11 cellular contexts compared by ENCODE assay signal in the genomic region with DNA sequence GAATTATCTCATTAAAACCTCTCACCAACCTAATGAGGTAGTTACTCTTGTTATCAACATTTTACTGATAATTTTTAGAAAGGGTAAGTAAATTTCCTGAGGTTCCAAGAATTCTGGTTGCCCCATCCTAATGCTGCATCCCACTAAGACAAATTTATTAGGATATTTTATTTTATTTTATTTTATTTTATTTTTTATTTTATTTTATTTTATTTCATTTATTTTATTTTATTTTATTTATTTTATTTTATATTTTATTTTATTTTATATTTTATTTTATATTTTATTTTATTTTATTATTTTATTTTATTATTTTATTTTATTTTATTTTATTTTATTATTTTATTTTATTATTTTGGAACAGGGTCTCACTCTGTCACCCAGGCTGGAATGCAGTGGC. TPM values are rescaled to one million over a fixed set of nuclear protein-coding genes. Genes with fewer than 3 reads are reported as not detected.
"Had no signal": no experiment of that assay in that cellular context is flagged by ENCODE, and none has a peak within 500 bp of the region (broad histone marks: within the 10 kb centered on the region; RNA-seq: fewer than 3 reads in every experiment).

No MANE protein-coding gene starts in this region.

RNA-seq across cellular contexts. Expression of a gene that starts 46.9 kb away (rescaled TPM):
- total RNA-seq: occipital lobe, osteoblast, posterior vena cava, right atrium auricular region, subcutaneous adipose tissue, temporal lobe, thoracic aorta, thyroid gland, vagina had no signal
- polyA plus RNA-seq: neural cell, ovary had no signal
